ENCODE assay signal across 23 cellular contexts in the genomic region with DNA sequence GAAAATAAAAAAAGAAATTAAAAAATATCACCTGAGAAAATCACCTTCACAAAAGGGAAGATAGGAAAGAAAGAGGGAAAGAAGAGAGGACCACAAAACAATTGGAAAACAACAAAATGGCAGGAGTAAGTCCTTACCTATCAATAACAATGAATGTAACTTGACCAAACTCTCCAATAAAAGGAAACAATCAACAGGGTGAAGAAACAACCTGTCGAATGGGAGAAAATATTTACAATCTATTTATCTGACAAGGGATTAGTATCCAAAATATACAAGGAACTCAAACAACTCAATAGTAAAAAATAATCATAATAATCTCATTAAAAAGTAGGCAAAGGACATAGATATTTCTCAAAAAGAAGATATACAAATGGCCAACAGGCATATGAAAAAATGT.
"Had no signal": no experiment of that assay in that cellular context is flagged by ENCODE, and none has a peak within 500 bp of the region (broad histone marks: within the 10 kb centered on the region; RNA-seq: fewer than 3 reads in every experiment).

No MANE protein-coding gene starts in this region.

- H3K27ac ChIP-seq: coronary artery, epithelial cell of prostate, esophagus squamous epithelium, gastrocnemius medialis, hepatocyte, lower lobe of right lung had no signal

- H3K9me3 ChIP-seq: esophagus squamous epithelium, gastrocnemius medialis, lower lobe of right lung, mucosa of descending colon had no signal

- H3K27me3 ChIP-seq: esophagus squamous epithelium, gastrocnemius medialis, hepatocyte had no signal

- H3K36me3 ChIP-seq: gastrocnemius medialis had no signal

- H3K4me3 ChIP-seq: coronary artery, esophagus squamous epithelium, gastrocnemius medialis, hepatocyte, lower lobe of right lung, mucosa of descending colon had no signal

- FAIRE-seq: islet of Langerhans, keratinocyte had no signal

- DNase-seq: dermis blood vessel endothelial cell; effector CD8-positive, alpha-beta T cell; effector memory CD8-positive, alpha-beta T cell; endodermal cell; erythroblast; esophagus squamous epithelium; foreskin fibroblast; foreskin melanocyte; gastrocnemius medialis; glutamatergic neuron; head of caudate nucleus; kidney glomerular epithelial cell; left colon; left ventricle myocardium superior; lower lobe of right lung; mesenchymal stem cell; mucosa of descending colon; naive B cell had no signal
